Comparison of ENCODE assay signal across 1 cellular context in the genomic region with DNA sequence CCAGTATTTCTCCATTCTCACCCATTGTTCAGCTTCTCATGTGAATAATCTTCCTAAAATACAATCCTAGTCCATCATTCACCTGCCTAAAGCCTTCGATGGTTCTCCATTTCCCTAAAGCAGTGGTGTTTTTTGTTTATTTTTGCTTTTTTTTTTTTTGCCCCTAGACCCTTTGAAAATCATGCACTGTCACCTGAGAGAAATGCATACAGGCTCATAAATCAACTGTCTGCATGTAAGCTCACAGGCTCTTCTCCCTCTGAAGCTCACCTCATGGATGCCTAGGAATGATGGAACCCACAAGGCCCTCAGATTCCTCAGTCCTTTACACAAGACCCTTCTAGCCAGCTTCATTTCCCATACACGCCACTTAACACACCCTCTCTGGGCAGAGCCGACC.
TF ChIP-seq lines count a peak whose summit lies in the region.

No MANE protein-coding gene starts in this region.

TF ChIP-seq in GM12878, 131 proteins besides CTCF, POLR2A, EP300 and RAD21 (continued from another document):
- TF ChIP-seq, protein P1, sequence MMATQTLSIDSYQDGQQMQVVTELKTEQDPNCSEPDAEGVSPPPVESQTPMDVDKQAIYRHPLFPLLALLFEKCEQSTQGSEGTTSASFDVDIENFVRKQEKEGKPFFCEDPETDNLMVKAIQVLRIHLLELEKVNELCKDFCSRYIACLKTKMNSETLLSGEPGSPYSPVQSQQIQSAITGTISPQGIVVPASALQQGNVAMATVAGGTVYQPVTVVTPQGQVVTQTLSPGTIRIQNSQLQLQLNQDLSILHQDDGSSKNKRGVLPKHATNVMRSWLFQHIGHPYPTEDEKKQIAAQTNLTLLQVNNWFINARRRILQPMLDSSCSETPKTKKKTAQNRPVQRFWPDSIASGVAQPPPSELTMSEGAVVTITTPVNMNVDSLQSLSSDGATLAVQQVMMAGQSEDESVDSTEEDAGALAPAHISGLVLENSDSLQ (IDR thresholded peaks at IDR 0.05) = 0 out of 2 replicates have a peak, but pooled peaks have one; percentile 16
